26 cellular contexts compared by ENCODE assay signal in genomic region chr12:104994301-104994700, GRCh38.
"Had no signal": no experiment of that assay in that cellular context is flagged by ENCODE, and none has a peak within 500 bp of the region (broad histone marks: within the 10 kb centered on the region; RNA-seq: fewer than 3 reads in every experiment).

No MANE protein-coding gene starts in this region.

- FAIRE-seq: islet of Langerhans, kidney had no signal

- ATAC-seq: left colon; left lung; mucosa of descending colon; naive thymus-derived CD4-positive, alpha-beta T cell; natural killer cell treated with Interleukin-12 subunit alpha and Interleukin-12 subunit beta and Interleukin-15 and Interleukin-18, amount 100 ng/mL, for 72 hours; psoas muscle; right lobe of liver; stimulated activated memory B cell treated with anti-CD40 and anti-IgM and Interleukin-4, amounts not matched to agents 10 μg/mL and 1 μg/mL and 100 μg/mL, for 72 hours; stimulated activated naive CD8-positive, alpha-beta T cell treated with anti-CD3 and anti-CD28 coated beads, Interleukin-15, amount 100 ng/mL, for 72 hours had no signal

- H3K27ac Mint-ChIP-seq: naive thymus-derived CD4-positive, alpha-beta T cell; natural killer cell treated with Interleukin-12 subunit alpha and Interleukin-12 subunit beta and Interleukin-15 and Interleukin-18, amount 100 ng/mL, for 72 hours; stimulated activated memory B cell treated with anti-CD40 and anti-IgM and Interleukin-4, amounts not matched to agents 10 μg/mL and 1 μg/mL and 100 μg/mL, for 72 hours; stimulated activated naive CD8-positive, alpha-beta T cell treated with anti-CD3 and anti-CD28 coated beads, Interleukin-15, amount 100 ng/mL, for 72 hours had no signal

- H3K4me2 ChIP-seq: smooth muscle cell had no signal

- H2AFZ ChIP-seq: parathyroid adenoma had no signal

- H3K4me3 ChIP-seq: left lung, lung, mucosa of descending colon, psoas muscle, right lobe of liver, smooth muscle cell, testis, thyroid gland, transverse colon, upper lobe of left lung, vagina had no signal

- H3K9me3 Mint-ChIP-seq: natural killer cell treated with Interleukin-12 subunit alpha and Interleukin-12 subunit beta and Interleukin-15 and Interleukin-18, amount 100 ng/mL, for 72 hours; stimulated activated memory B cell treated with anti-CD40 and anti-IgM and Interleukin-4, amounts not matched to agents 10 μg/mL and 1 μg/mL and 100 μg/mL, for 72 hours had no signal

- H3K27me3 ChIP-seq: left lung, right lobe of liver, testis, thyroid gland, transverse colon, upper lobe of left lung, vagina had no signal

- H3K4me3 Mint-ChIP-seq: naive thymus-derived CD4-positive, alpha-beta T cell; natural killer cell treated with Interleukin-12 subunit alpha and Interleukin-12 subunit beta and Interleukin-15 and Interleukin-18, amount 100 ng/mL, for 72 hours; stimulated activated memory B cell treated with anti-CD40 and anti-IgM and Interleukin-4, amounts not matched to agents 10 μg/mL and 1 μg/mL and 100 μg/mL, for 72 hours; stimulated activated naive CD8-positive, alpha-beta T cell treated with anti-CD3 and anti-CD28 coated beads, Interleukin-15, amount 100 ng/mL, for 72 hours had no signal

- H3K27me3 Mint-ChIP-seq: naive thymus-derived CD4-positive, alpha-beta T cell; natural killer cell treated with Interleukin-12 subunit alpha and Interleukin-12 subunit beta and Interleukin-15 and Interleukin-18, amount 100 ng/mL, for 72 hours; stimulated activated memory B cell treated with anti-CD40 and anti-IgM and Interleukin-4, amounts not matched to agents 10 μg/mL and 1 μg/mL and 100 μg/mL, for 72 hours; stimulated activated naive CD8-positive, alpha-beta T cell treated with anti-CD3 and anti-CD28 coated beads, Interleukin-15, amount 100 ng/mL, for 72 hours had no signal

- DNase-seq: hippocampal formation; kidney; left colon; left lung; midbrain; mucosa of descending colon; naive thymus-derived CD4-positive, alpha-beta T cell; psoas muscle; right lobe of liver; stimulated activated CD4-positive, alpha-beta T cell treated with anti-CD3 and anti-CD28 coated beads, Interleukin-1b, Interleukin-23, amount 100 ng/mL, for 48 hours; stimulated activated CD4-positive, alpha-beta T cell treated with anti-CD3 and anti-CD28 coated beads, Interleukin-2, amount 100 ng/mL, for 48 hours; stimulated activated CD4-positive, alpha-beta T cell treated with anti-CD3 and anti-CD28 coated beads, Interleukin-4, amount 100 ng/mL, for 4 hours; stimulated activated CD8-positive, alpha-beta memory T cell treated with anti-CD3 and anti-CD28 coated beads, Interleukin-4, amount 100 ng/mL, for 48 hours; stimulated activated naive CD4-positive, alpha-beta T cell treated with Interleukin-2 at 50 U/mL for 16 hours; stimulated activated naive CD8-positive, alpha-beta T cell treated with anti-CD3 and anti-CD28 coated beads, Interleukin-15, amount 100 ng/mL, for 72 hours; testis; thyroid gland; transverse colon; upper lobe of left lung had no signal

- H3K27ac ChIP-seq: left lung, parathyroid adenoma, psoas muscle, right lobe of liver, testis, thyroid gland, transverse colon, upper lobe of left lung, vagina had no signal

- H3K4me1 ChIP-seq: left lung, psoas muscle, right lobe of liver, testis, vagina had no signal

- H3K9me3 ChIP-seq: left lung, mucosa of descending colon, psoas muscle, right lobe of liver, testis, thyroid gland, transverse colon, upper lobe of left lung, vagina had no signal

- H3K9ac ChIP-seq: parathyroid adenoma had no signal
